13 cellular contexts compared by ENCODE assay signal in the genomic region with DNA sequence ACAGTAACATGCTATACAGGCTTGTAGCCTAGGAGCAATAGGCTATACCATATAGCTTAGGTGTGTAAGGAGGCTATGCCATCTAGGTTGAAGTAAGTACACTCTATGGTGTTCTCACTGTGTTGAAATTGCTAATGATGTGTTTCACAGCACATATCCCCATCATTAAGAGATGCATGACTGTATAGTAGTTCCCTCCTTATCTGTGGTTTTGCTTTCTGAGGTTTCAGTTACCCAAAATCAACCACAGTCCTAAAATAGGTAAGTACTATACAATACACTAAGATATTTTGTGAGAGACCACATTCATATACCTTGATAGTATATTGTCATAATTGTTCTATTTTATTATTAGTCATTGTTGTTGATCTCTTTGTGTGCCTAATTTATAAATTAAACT. TPM values are rescaled to one million over a fixed set of nuclear protein-coding genes. Genes with fewer than 3 reads are reported as not detected.
A peak's percentile ranks its signal among the peaks of the same experiment; 100 is the strongest.
DNase-seq lines count a peak whose midpoint lies in the region; ATAC-seq, FAIRE-seq and TF ChIP-seq lines count a peak whose summit lies in the region.
"Had no signal": no experiment of that assay in that cellular context is flagged by ENCODE, and none has a peak within 500 bp of the region (broad histone marks: within the 10 kb centered on the region; RNA-seq: fewer than 3 reads in every experiment).

No MANE protein-coding gene starts in this region.

- H3K9me3 Mint-ChIP-seq in activated naive CD8-positive, alpha-beta T cell treated with anti-CD3 and anti-CD28 coated beads, Interleukin-2, amount 50 U/mL, for 24 hours: no peaks in the 10 kb centered on the region
- no peaks in the 10 kb centered on the region for H3K9me3 Mint-ChIP-seq in activated naive CD8-positive, alpha-beta T cell treated with anti-CD3 and anti-CD28 coated beads for 36 hours
- H3K9me3 Mint-ChIP-seq in activated T-helper 1 cell treated with anti-CD3 and anti-CD28 coated beads, Interleukin-12 subunit alpha, Interleukin-12 subunit beta, Interleukin-2, Interleukin-4 antibody, amounts not matched to agents 30 ng/mL and 10 ng/mL and 1 ng/mL, durations not matched to agents 14 hours and 24 hours and 36 hours: no peaks in the 10 kb centered on the region

- no peak overlapping the region for H3K27ac ChIP-seq in esophagus muscularis mucosa (replicated peaks in 1 of 4)
- H3K27ac ChIP-seq: tibial nerve had no signal

- TF ChIP-seq POLR2A in esophagus muscularis mucosa (IDR thresholded peaks at IDR 0.05; ENCODE audit: low read depth): no peak

- intact Hi-C loops in activated T-helper 1 cell treated with anti-CD3 and anti-CD28 coated beads, Interleukin-12 subunit alpha, Interleukin-12 subunit beta, Interleukin-2, Interleukin-4 antibody, amounts not matched to agents 30 ng/mL and 10 ng/mL and 1 ng/mL, durations not matched to agents 14 hours and 24 hours and 36 hours (cut with micrococcal nuclease): no loop called here
- intact Hi-C loops in esophagus muscularis mucosa (cut with DNase I): no loop called here

- no peak for DNase-seq in activated naive CD8-positive, alpha-beta T cell treated with anti-CD3 and anti-CD28 coated beads, Interleukin-2, amount 50 U/mL, for 24 hours
- no peak for DNase-seq in activated naive CD8-positive, alpha-beta T cell treated with anti-CD3 and anti-CD28 coated beads for 36 hours
- DNase-seq in GM19239 (ENCODE audit: insufficient read length, low spot score) (no peak), esophagus muscularis mucosa (ENCODE audit: extremely low spot score) (no peak)
- DNase-seq in activated T-helper 1 cell treated with anti-CD3 and anti-CD28 coated beads, Interleukin-12 subunit alpha, Interleukin-12 subunit beta, Interleukin-2, Interleukin-4 antibody, amounts not matched to agents 30 ng/mL and 10 ng/mL and 1 ng/mL, durations not matched to agents 14 hours and 24 hours and 36 hours (ENCODE audit: low spot score): no peak
- DNase-seq: 8988T; activated T-cell treated with anti-CD3 and anti-CD28 coated beads, Interleukin-2, amount 50 U/mL, for 1 hour; midbrain had no signal

- TF ChIP-seq CTCF in esophagus muscularis mucosa (IDR thresholded peaks at IDR 0.05): no peak

- H3K27ac Mint-ChIP-seq in activated naive CD8-positive, alpha-beta T cell treated with anti-CD3 and anti-CD28 coated beads, Interleukin-2, amount 50 U/mL, for 24 hours: no peak overlapping the region
- no peak overlapping the region for H3K27ac Mint-ChIP-seq in activated naive CD8-positive, alpha-beta T cell treated with anti-CD3 and anti-CD28 coated beads for 36 hours
- no peak overlapping the region for H3K27ac Mint-ChIP-seq in activated T-helper 1 cell treated with anti-CD3 and anti-CD28 coated beads, Interleukin-12 subunit alpha, Interleukin-12 subunit beta, Interleukin-2, Interleukin-4 antibody, amounts not matched to agents 30 ng/mL and 10 ng/mL and 1 ng/mL, durations not matched to agents 14 hours and 24 hours and 36 hours

- peaks cover 5% of the 10 kb centered on the region for H3K27me3 Mint-ChIP-seq in activated naive CD8-positive, alpha-beta T cell treated with anti-CD3 and anti-CD28 coated beads, Interleukin-2, amount 50 U/mL, for 24 hours
- H3K27me3 Mint-ChIP-seq in activated naive CD8-positive, alpha-beta T cell treated with anti-CD3 and anti-CD28 coated beads for 36 hours: peaks cover 15% of the 10 kb centered on the region
- peaks cover 7% of the 10 kb centered on the region for H3K27me3 Mint-ChIP-seq in activated T-helper 1 cell treated with anti-CD3 and anti-CD28 coated beads, Interleukin-12 subunit alpha, Interleukin-12 subunit beta, Interleukin-2, Interleukin-4 antibody, amounts not matched to agents 30 ng/mL and 10 ng/mL and 1 ng/mL, durations not matched to agents 14 hours and 24 hours and 36 hours (ENCODE audit: insufficient read depth)

- peak; percentile 28 for ATAC-seq in activated naive CD8-positive, alpha-beta T cell treated with anti-CD3 and anti-CD28 coated beads, Interleukin-2, amount 50 U/mL, for 24 hours
- peak; percentile 67 for ATAC-seq in HG02763 (IDR thresholded peaks at IDR 0.05; ENCODE audit: unreplicated experiment)
- ATAC-seq in HG03442 (IDR thresholded peaks at IDR 0.05; ENCODE audit: unreplicated experiment): peak; percentile 87
- ATAC-seq in HG03196 (IDR thresholded peaks at IDR 0.05; ENCODE audit: unreplicated experiment): no peak

- H3K4me1 ChIP-seq in esophagus muscularis mucosa: peaks cover 0 to 5% (median 0%) of the 10 kb centered on the region in 4 donors
- H3K4me1 ChIP-seq: tibial nerve had no signal

- no peak overlapping the region for H3K4me3 ChIP-seq in esophagus muscularis mucosa
- H3K4me3 ChIP-seq: tibial nerve had no signal

- H3K36me3 Mint-ChIP-seq in activated naive CD8-positive, alpha-beta T cell treated with anti-CD3 and anti-CD28 coated beads, Interleukin-2, amount 50 U/mL, for 24 hours (ENCODE audit: low read depth): no peaks in the 10 kb centered on the region
- no peaks in the 10 kb centered on the region for H3K36me3 Mint-ChIP-seq in activated naive CD8-positive, alpha-beta T cell treated with anti-CD3 and anti-CD28 coated beads for 36 hours
- H3K36me3 Mint-ChIP-seq in activated T-helper 1 cell treated with anti-CD3 and anti-CD28 coated beads, Interleukin-12 subunit alpha, Interleukin-12 subunit beta, Interleukin-2, Interleukin-4 antibody, amounts not matched to agents 30 ng/mL and 10 ng/mL and 1 ng/mL, durations not matched to agents 14 hours and 24 hours and 36 hours (ENCODE audit: low read depth): no peaks in the 10 kb centered on the region

- no peaks in the 10 kb centered on the region for H3K27me3 ChIP-seq in esophagus muscularis mucosa
- H3K27me3 ChIP-seq: tibial nerve had no signal

- FAIRE-seq in GM19239 (lab: Jason Lieb, UNC): no peak
- FAIRE-seq: bronchial epithelial cell had no signal

- H3K36me3 ChIP-seq in esophagus muscularis mucosa: no peaks in the 10 kb centered on the region
- H3K36me3 ChIP-seq: tibial nerve had no signal

- no peaks in the 10 kb centered on the region for H3K9me3 ChIP-seq in esophagus muscularis mucosa
- H3K9me3 ChIP-seq: tibial nerve had no signal

- no peak overlapping the region for H3K4me3 Mint-ChIP-seq in activated naive CD8-positive, alpha-beta T cell treated with anti-CD3 and anti-CD28 coated beads, Interleukin-2, amount 50 U/mL, for 24 hours
- H3K4me3 Mint-ChIP-seq in activated naive CD8-positive, alpha-beta T cell treated with anti-CD3 and anti-CD28 coated beads for 36 hours: no peak overlapping the region
- no peak overlapping the region for H3K4me3 Mint-ChIP-seq in activated T-helper 1 cell treated with anti-CD3 and anti-CD28 coated beads, Interleukin-12 subunit alpha, Interleukin-12 subunit beta, Interleukin-2, Interleukin-4 antibody, amounts not matched to agents 30 ng/mL and 10 ng/mL and 1 ng/mL, durations not matched to agents 14 hours and 24 hours and 36 hours

- no peaks in the 10 kb centered on the region for H3K4me1 Mint-ChIP-seq in activated naive CD8-positive, alpha-beta T cell treated with anti-CD3 and anti-CD28 coated beads, Interleukin-2, amount 50 U/mL, for 24 hours
- no peaks in the 10 kb centered on the region for H3K4me1 Mint-ChIP-seq in activated naive CD8-positive, alpha-beta T cell treated with anti-CD3 and anti-CD28 coated beads for 36 hours
- H3K4me1 Mint-ChIP-seq in activated T-helper 1 cell treated with anti-CD3 and anti-CD28 coated beads, Interleukin-12 subunit alpha, Interleukin-12 subunit beta, Interleukin-2, Interleukin-4 antibody, amounts not matched to agents 30 ng/mL and 10 ng/mL and 1 ng/mL, durations not matched to agents 14 hours and 24 hours and 36 hours (ENCODE audit: low read depth): no peaks in the 10 kb centered on the region

- no peak for TF ChIP-seq EP300 in esophagus muscularis mucosa (IDR thresholded peaks at IDR 0.05)

RNA-seq across cellular contexts. Expression of gene FZD1, which starts 12.7 kb away (rescaled TPM):
- under 1 TPM; 0.14 to 0.22 TPM for total RNA-seq in activated naive CD8-positive, alpha-beta T cell treated with anti-CD3 and anti-CD28 coated beads for 36 hours
- total RNA-seq in activated T-helper 1 cell treated with anti-CD3 and anti-CD28 coated beads, Interleukin-12 subunit alpha, Interleukin-12 subunit beta, Interleukin-2, Interleukin-4 antibody, amounts not matched to agents 30 ng/mL and 10 ng/mL and 1 ng/mL, durations not matched to agents 14 hours and 24 hours and 36 hours: 0.70 and 0.86 TPM in 2 replicates
- total RNA-seq in esophagus muscularis mucosa: 10 to 100 TPM; 12.0 to 22.2 (median 17.4) TPM
